Comparison of ENCODE assay signal across 1 cellular context in genomic region chr12:6058481-6059161, GRCh38.
TF ChIP-seq lines count a peak whose summit lies in the region.

No MANE protein-coding gene starts in this region.

TF ChIP-seq in HepG2, 621 proteins besides CTCF, POLR2A, EP300 and RAD21 (continued from another document and continues in another):
- no peak for TF ChIP-seq CBX2 (IDR thresholded peaks at IDR 0.05; ENCODE audit: low read depth, low read length)
- no peak for TF ChIP-seq CBX2 (CRISPR knock-in tag; IDR thresholded peaks at IDR 0.05; ENCODE audit: low read depth)
- peak; percentile 82; the same call in 1 of the 2 replicates for TF ChIP-seq SRY (CRISPR knock-in tag; IDR thresholded peaks at IDR 0.05)
- no peak; the same call in 1 of the 2 replicates for TF ChIP-seq TARDBP (CRISPR knock-in tag; IDR thresholded peaks at IDR 0.05)
- TF ChIP-seq ZNF552 (CRISPR knock-in tag; IDR thresholded peaks at IDR 0.05; ENCODE audit: borderline replicate concordance), result no peak
- no peak for TF ChIP-seq ZNF674 (CRISPR knock-in tag; IDR thresholded peaks at IDR 0.05; ENCODE audit: low read depth)
- no peak for TF ChIP-seq ZSCAN31 (CRISPR knock-in tag; IDR thresholded peaks at IDR 0.05; ENCODE audit: low read depth)
- TF ChIP-seq, protein P1, sequence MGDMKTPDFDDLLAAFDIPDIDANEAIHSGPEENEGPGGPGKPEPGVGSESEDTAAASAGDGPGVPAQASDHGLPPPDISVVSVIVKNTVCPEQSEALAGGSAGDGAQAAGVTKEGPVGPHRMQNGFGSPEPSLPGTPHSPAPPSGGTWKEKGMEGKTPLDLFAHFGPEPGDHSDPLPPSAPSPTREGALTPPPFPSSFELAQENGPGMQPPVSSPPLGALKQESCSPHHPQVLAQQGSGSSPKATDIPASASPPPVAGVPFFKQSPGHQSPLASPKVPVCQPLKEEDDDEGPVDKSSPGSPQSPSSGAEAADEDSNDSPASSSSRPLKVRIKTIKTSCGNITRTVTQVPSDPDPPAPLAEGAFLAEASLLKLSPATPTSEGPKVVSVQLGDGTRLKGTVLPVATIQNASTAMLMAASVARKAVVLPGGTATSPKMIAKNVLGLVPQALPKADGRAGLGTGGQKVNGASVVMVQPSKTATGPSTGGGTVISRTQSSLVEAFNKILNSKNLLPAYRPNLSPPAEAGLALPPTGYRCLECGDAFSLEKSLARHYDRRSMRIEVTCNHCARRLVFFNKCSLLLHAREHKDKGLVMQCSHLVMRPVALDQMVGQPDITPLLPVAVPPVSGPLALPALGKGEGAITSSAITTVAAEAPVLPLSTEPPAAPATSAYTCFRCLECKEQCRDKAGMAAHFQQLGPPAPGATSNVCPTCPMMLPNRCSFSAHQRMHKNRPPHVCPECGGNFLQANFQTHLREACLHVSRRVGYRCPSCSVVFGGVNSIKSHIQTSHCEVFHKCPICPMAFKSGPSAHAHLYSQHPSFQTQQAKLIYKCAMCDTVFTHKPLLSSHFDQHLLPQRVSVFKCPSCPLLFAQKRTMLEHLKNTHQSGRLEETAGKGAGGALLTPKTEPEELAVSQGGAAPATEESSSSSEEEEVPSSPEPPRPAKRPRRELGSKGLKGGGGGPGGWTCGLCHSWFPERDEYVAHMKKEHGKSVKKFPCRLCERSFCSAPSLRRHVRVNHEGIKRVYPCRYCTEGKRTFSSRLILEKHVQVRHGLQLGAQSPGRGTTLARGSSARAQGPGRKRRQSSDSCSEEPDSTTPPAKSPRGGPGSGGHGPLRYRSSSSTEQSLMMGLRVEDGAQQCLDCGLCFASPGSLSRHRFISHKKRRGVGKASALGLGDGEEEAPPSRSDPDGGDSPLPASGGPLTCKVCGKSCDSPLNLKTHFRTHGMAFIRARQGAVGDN (CRISPR knock-in tag; IDR thresholded peaks at IDR 0.05), result peak; percentile 93
- no peak for TF ChIP-seq CENPBD1 (CRISPR knock-in tag; IDR thresholded peaks at IDR 0.05; ENCODE audit: borderline replicate concordance, low read depth)
- no peak for TF ChIP-seq IRX3 (CRISPR knock-in tag; IDR thresholded peaks at IDR 0.05; ENCODE audit: borderline replicate concordance, low read depth)
- no peak for TF ChIP-seq ZNF672 (CRISPR knock-in tag; IDR thresholded peaks at IDR 0.05)
- no peak for TF ChIP-seq NAIF1 (CRISPR knock-in tag; IDR thresholded peaks at IDR 0.05; ENCODE audit: borderline replicate concordance)
- TF ChIP-seq RNF2 (conservative IDR thresholded peaks at IDR 0.05; ENCODE audit: low read depth), result 0 out of 2 replicates have a peak, but pooled peaks have one; percentile 71
- no peak for TF ChIP-seq ZBTB1 (CRISPR knock-in tag; IDR thresholded peaks at IDR 0.05; ENCODE audit: borderline replicate concordance)
- TF ChIP-seq ELF1 (CRISPR knock-in tag; IDR thresholded peaks at IDR 0.05), result no peak
- no peak; the same call in 1 of the 2 replicates for TF ChIP-seq PHF21A (CRISPR knock-in tag; IDR thresholded peaks at IDR 0.05)
- TF ChIP-seq MAFF (IDR thresholded peaks at IDR 0.05; ENCODE audit: low read depth, low read length), result no peak
- TF ChIP-seq, protein P2, sequence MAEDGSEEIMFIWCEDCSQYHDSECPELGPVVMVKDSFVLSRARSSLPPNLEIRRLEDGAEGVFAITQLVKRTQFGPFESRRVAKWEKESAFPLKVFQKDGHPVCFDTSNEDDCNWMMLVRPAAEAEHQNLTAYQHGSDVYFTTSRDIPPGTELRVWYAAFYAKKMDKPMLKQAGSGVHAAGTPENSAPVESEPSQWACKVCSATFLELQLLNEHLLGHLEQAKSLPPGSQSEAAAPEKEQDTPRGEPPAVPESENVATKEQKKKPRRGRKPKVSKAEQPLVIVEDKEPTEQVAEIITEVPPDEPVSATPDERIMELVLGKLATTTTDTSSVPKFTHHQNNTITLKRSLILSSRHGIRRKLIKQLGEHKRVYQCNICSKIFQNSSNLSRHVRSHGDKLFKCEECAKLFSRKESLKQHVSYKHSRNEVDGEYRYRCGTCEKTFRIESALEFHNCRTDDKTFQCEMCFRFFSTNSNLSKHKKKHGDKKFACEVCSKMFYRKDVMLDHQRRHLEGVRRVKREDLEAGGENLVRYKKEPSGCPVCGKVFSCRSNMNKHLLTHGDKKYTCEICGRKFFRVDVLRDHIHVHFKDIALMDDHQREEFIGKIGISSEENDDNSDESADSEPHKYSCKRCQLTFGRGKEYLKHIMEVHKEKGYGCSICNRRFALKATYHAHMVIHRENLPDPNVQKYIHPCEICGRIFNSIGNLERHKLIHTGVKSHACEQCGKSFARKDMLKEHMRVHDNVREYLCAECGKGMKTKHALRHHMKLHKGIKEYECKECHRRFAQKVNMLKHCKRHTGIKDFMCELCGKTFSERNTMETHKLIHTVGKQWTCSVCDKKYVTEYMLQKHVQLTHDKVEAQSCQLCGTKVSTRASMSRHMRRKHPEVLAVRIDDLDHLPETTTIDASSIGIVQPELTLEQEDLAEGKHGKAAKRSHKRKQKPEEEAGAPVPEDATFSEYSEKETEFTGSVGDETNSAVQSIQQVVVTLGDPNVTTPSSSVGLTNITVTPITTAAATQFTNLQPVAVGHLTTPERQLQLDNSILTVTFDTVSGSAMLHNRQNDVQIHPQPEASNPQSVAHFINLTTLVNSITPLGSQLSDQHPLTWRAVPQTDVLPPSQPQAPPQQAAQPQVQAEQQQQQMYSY (CRISPR knock-in tag; IDR thresholded peaks at IDR 0.05), result no peak
- no peak for TF ChIP-seq DBP (CRISPR knock-in tag; IDR thresholded peaks at IDR 0.05; ENCODE audit: not compliant biosample characterization)
- no peak for TF ChIP-seq CHD4 (IDR thresholded peaks at IDR 0.05; ENCODE audit: borderline replicate concordance, low read length)
- peak; percentile 32; the same call in 1 of the 2 replicates for TF ChIP-seq ONECUT2 (CRISPR knock-in tag; IDR thresholded peaks at IDR 0.05)
- no peak for TF ChIP-seq ZNF512B (CRISPR knock-in tag; IDR thresholded peaks at IDR 0.05; ENCODE audit: borderline replicate concordance)
- no peak for TF ChIP-seq KLF12 (CRISPR knock-in tag; IDR thresholded peaks at IDR 0.05; ENCODE audit: borderline replicate concordance)
- TF ChIP-seq ZFP1 (CRISPR knock-in tag; IDR thresholded peaks at IDR 0.05), result 0 out of 2 replicates have a peak, but pooled peaks have one; percentile 53
- no peak; the same call in none of the 2 replicates for TF ChIP-seq SOX5 (CRISPR knock-in tag; IDR thresholded peaks at IDR 0.05; ENCODE audit: borderline replicate concordance)
- no peak for TF ChIP-seq ZNF33B (CRISPR knock-in tag; IDR thresholded peaks at IDR 0.05)
- no peak for TF ChIP-seq ZNF691 (CRISPR knock-in tag; IDR thresholded peaks at IDR 0.05; ENCODE audit: borderline replicate concordance, low read depth)
- TF ChIP-seq ZNF75D (CRISPR knock-in tag; IDR thresholded peaks at IDR 0.05; ENCODE audit: borderline replicate concordance), result no peak
- no peak for TF ChIP-seq TAF1 (CRISPR knock-in tag; IDR thresholded peaks at IDR 0.05)
- TF ChIP-seq ZSCAN9 (CRISPR knock-in tag; IDR thresholded peaks at IDR 0.05; ENCODE audit: borderline replicate concordance), result no peak
- TF ChIP-seq ZNF746 (CRISPR knock-in tag; IDR thresholded peaks at IDR 0.05), result no peak
- no peak for TF ChIP-seq KDM5A (IDR thresholded peaks at IDR 0.05; ENCODE audit: borderline replicate concordance, low read length)
- TF ChIP-seq HOXA3 (CRISPR knock-in tag; IDR thresholded peaks at IDR 0.05), result peak; percentile 80
- TF ChIP-seq MIER3 (CRISPR knock-in tag; IDR thresholded peaks at IDR 0.05; ENCODE audit: borderline replicate concordance), result peak; percentile 70; the same call in 1 of the 2 replicates
- no peak for TF ChIP-seq AFF4 (CRISPR knock-in tag; IDR thresholded peaks at IDR 0.05)
- no peak for TF ChIP-seq NFAT5 (CRISPR knock-in tag; IDR thresholded peaks at IDR 0.05)
- no peak for TF ChIP-seq GFI1 (CRISPR knock-in tag; IDR thresholded peaks at IDR 0.05; ENCODE audit: borderline replicate concordance)
- TF ChIP-seq KMT2B (CRISPR knock-in tag; IDR thresholded peaks at IDR 0.05), result no peak
